In the genomic region with DNA sequence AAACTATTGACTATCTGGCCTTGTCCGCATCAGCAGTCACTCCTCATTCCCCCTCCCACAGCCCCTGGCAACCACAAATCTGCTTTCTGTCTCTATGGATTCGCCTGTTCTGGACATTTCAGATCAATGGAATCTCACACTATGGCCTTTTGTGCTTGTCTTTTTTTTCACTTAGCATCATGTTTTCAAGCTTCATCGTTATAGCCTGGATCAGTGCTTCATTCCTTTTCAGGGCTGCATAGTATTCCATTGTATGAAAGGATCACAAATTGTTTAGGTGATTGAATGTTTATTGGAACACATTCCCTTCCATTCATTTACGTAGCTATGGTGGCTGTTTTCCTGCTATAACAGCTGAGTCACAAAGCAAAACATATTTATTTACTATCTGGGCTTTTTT, we compare ENCODE assay signal across 12 cellular contexts. TPM values are rescaled to one million over a fixed set of nuclear protein-coding genes. Genes with fewer than 3 reads are reported as not detected.
"Had no signal": no experiment of that assay in that cellular context is flagged by ENCODE, and none has a peak within 500 bp of the region (broad histone marks: within the 10 kb centered on the region; RNA-seq: fewer than 3 reads in every experiment).

No MANE protein-coding gene starts in this region.

- H3K9me3 ChIP-seq: HAP-1 had no signal

- H3K4me1 ChIP-seq: HAP-1 had no signal

- H3K36me3 ChIP-seq: HAP-1 had no signal

- H3K4me3 ChIP-seq: GM23248, GM23338, HAP-1 had no signal

- H3K27ac ChIP-seq: GM23248 had no signal

- ATAC-seq: GM23338, HCT116 had no signal

- H3K9ac ChIP-seq: GM23248 had no signal

- FAIRE-seq: H1, H54 had no signal

- DNase-seq: GM23248, GOT3, H7, H9, HCEC 1CT, HFFc6 had no signal

- H3K4me2 ChIP-seq: GM23338 had no signal

- H2AFZ ChIP-seq: GM23248, GM23338 had no signal

RNA-seq across cellular contexts. Expression of a gene that starts 7.7 kb away (rescaled TPM):
- total RNA-seq: GM23248, GM23338, H1, H4, H7, H9, HFFc6 had no signal
- polyA plus RNA-seq: GM23248, GM23338, H1 had no signal

RNA-seq across cellular contexts. Expression of a gene that starts 21.3 kb away (rescaled TPM):
- total RNA-seq: GM23248, H1, H7, H9, HFFc6 had no signal
- polyA plus RNA-seq: GM23248, H1 had no signal

RNA-seq across cellular contexts. Expression of a gene that starts 22.7 kb away (rescaled TPM):
- total RNA-seq: GM23248, H4, H7, HFFc6 had no signal
- polyA plus RNA-seq: GM23248 had no signal
